In the genomic region with DNA sequence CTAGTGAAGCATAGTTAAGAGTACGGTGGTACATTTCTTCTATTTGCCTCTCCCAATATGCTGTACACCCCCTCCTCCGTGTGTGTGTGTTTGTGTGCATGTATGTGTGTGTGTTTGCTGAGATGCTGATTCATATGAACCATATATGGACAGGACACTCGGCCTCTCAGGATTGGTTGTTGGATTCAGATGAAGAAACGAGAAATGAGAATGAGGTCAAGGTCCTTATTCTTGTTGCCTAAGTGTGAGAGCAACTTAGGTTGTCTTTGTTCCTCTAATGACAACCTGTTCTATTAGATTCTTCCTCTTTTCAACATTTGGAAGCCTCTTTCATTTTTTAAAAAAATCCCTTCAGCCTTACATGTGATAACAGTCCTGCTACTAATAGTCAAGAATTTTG, we compare ENCODE assay signal across 29 cellular contexts.
"Had no signal": no experiment of that assay in that cellular context is flagged by ENCODE, and none has a peak within 500 bp of the region (broad histone marks: within the 10 kb centered on the region; RNA-seq: fewer than 3 reads in every experiment).

No MANE protein-coding gene starts in this region.

- H3K9me3 Mint-ChIP-seq: nephron had no signal

- H3K4me1 Mint-ChIP-seq: nephron had no signal

- H3K9me3 ChIP-seq: ascending aorta, neutrophil, ovary, right lobe of liver, testis, transverse colon, uterus had no signal

- H3K4me3 ChIP-seq: ascending aorta, ovary, right lobe of liver, testis, transverse colon, uterus had no signal

- DNase-seq: activated CD4-positive, alpha-beta T cell treated with anti-CD3 and anti-CD28 coated beads for 48 hours; activated CD4-positive, alpha-beta T cell treated with anti-CD3 and anti-CD28 coated beads, Interleukin-2, amount 50 U/mL, for 48 hours; activated CD8-positive, alpha-beta memory T cell treated with anti-CD3 and anti-CD28 coated beads for 24 hours; activated effector memory CD4-positive, alpha-beta T cell treated with Interleukin-2 at 50 U/mL for 16 hours; activated naive CD4-positive, alpha-beta T cell treated with Interleukin-2 at 50 U/mL for 16 hours; brain microvascular endothelial cell; cortex of kidney; effector memory CD8-positive, alpha-beta T cell; foreskin fibroblast; head of caudate nucleus; hippocampal formation; left cardiac atrium; mammary epithelial cell; ovary; right lobe of liver; stimulated activated CD4-positive, alpha-beta T cell treated with anti-CD3 and anti-CD28 coated beads, Interleukin-2, amount 100 ng/mL, for 48 hours; stimulated activated naive CD4-positive, alpha-beta T cell treated with Interleukin-2 at 50 U/mL for 16 hours; testis; transverse colon; uterus had no signal

- H3K4me3 Mint-ChIP-seq: activated naive CD8-positive, alpha-beta T cell; effector memory CD8-positive, alpha-beta T cell; nephron had no signal

- H3K27me3 Mint-ChIP-seq: activated naive CD8-positive, alpha-beta T cell; effector memory CD8-positive, alpha-beta T cell; progenitor cell of endocrine pancreas had no signal

- H3K27ac ChIP-seq: ascending aorta, brain microvascular endothelial cell, neutrophil, ovary, right lobe of liver, testis, transverse colon, uterus, VCaP had no signal

- ATAC-seq: effector memory CD8-positive, alpha-beta T cell; esophagus mucosa; left cardiac atrium; right lobe of liver had no signal

- H3K36me3 Mint-ChIP-seq: activated naive CD8-positive, alpha-beta T cell had no signal

- H3K27me3 ChIP-seq: ascending aorta, brain microvascular endothelial cell, neutrophil, ovary, right lobe of liver, testis, transverse colon, uterus had no signal

- FAIRE-seq: keratinocyte, TTC549 had no signal

- H3K27ac Mint-ChIP-seq: activated naive CD8-positive, alpha-beta T cell; effector memory CD8-positive, alpha-beta T cell; nephron; progenitor cell of endocrine pancreas had no signal

- H3K4me1 ChIP-seq: ascending aorta, right lobe of liver, testis, transverse colon, uterus had no signal

- H3K36me3 ChIP-seq: ascending aorta, brain microvascular endothelial cell, neutrophil, ovary, right lobe of liver, transverse colon, uterus had no signal
